29 cellular contexts compared by ENCODE assay signal in the genomic region with DNA sequence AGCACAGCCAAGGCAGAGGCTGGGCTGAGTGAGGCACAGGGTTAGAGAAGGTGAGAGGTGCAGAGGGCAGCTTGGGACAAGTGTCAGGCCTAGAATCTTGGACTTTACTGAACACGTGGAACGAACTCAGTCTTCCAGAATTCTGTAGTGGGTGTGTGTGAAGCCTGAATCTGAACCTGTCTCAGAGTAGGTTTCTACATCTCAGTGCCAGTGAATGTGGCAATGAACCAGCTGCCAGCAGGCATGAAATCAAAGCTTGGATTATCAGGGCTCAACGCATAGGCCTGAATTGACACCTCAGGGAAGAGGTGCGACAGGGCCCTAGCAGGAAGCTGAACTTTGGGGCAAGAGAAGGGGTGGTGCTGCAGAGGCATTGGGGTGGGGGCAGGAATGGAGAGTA.
DNase-seq lines count a peak whose midpoint lies in the region; ATAC-seq and TF ChIP-seq lines count a peak whose summit lies in the region.
"Had no signal": no experiment of that assay in that cellular context is flagged by ENCODE, and none has a peak within 500 bp of the region (broad histone marks: within the 10 kb centered on the region; RNA-seq: fewer than 3 reads in every experiment).

No MANE protein-coding gene starts in this region.

- H3K27ac Mint-ChIP-seq in activated CD4-positive, alpha-beta T cell treated with anti-CD3 and anti-CD28 coated beads, Interleukin-2, amount 10 ng/mL, durations not matched to agents 24 days and 14 days, result peak overlapping the region; percentile 3
- H3K27ac Mint-ChIP-seq in activated CD4-positive, alpha-beta T cell treated with anti-CD3 and anti-CD28 coated beads, Interleukin-2, amount 10 ng/mL, durations not matched to agents 7 days and 5 days, result no peak overlapping the region
- peak overlapping the region; percentile 86 for H3K27ac Mint-ChIP-seq in osteocyte (ENCODE audit: unreplicated experiment)
- H3K27ac Mint-ChIP-seq: activated CD4-positive, alpha-beta T cell treated with anti-CD3 and anti-CD28 coated beads for 36 hours; activated naive CD4-positive, alpha-beta T cell treated with anti-CD3 and anti-CD28 coated beads for 36 hours; CD8-positive, alpha-beta T cell; T-cell had no signal

- H3K4me3 Mint-ChIP-seq in activated CD4-positive, alpha-beta T cell treated with anti-CD3 and anti-CD28 coated beads, Interleukin-2, amount 10 ng/mL, durations not matched to agents 24 days and 14 days, result no peak overlapping the region
- no peak overlapping the region for H3K4me3 Mint-ChIP-seq in activated CD4-positive, alpha-beta T cell treated with anti-CD3 and anti-CD28 coated beads, Interleukin-2, amount 10 ng/mL, durations not matched to agents 7 days and 5 days
- H3K4me3 Mint-ChIP-seq in osteocyte (ENCODE audit: unreplicated experiment), result no peak overlapping the region
- H3K4me3 Mint-ChIP-seq: activated CD4-positive, alpha-beta T cell treated with anti-CD3 and anti-CD28 coated beads for 36 hours; activated naive CD4-positive, alpha-beta T cell treated with anti-CD3 and anti-CD28 coated beads for 36 hours; CD8-positive, alpha-beta T cell; HFFc6; T-cell had no signal

- peaks cover 1% of the 10 kb centered on the region for H3K36me3 Mint-ChIP-seq in activated CD4-positive, alpha-beta T cell treated with anti-CD3 and anti-CD28 coated beads, Interleukin-2, amount 10 ng/mL, durations not matched to agents 24 days and 14 days (ENCODE audit: low read depth)
- H3K36me3 Mint-ChIP-seq in activated CD4-positive, alpha-beta T cell treated with anti-CD3 and anti-CD28 coated beads, Interleukin-2, amount 10 ng/mL, durations not matched to agents 7 days and 5 days (ENCODE audit: low read depth), result no peaks in the 10 kb centered on the region
- H3K36me3 Mint-ChIP-seq in osteocyte (ENCODE audit: unreplicated experiment), result peaks cover 5% of the 10 kb centered on the region
- H3K36me3 Mint-ChIP-seq: CD8-positive, alpha-beta T cell; T-cell had no signal

- CTCF ChIA-PET in activated CD4-positive, alpha-beta T cell treated with anti-CD3 and anti-CD28 coated beads, Interleukin-2, amount 10 ng/mL, durations not matched to agents 7 days and 5 days (lab: Charles Lee), result interaction anchor here (1.1 to 3.7 kb wide), 5 partner anchors 9 to 103 kb away, joined by 3 to 24 read pairs (median 4); no protein-coding TSS in a partner anchor

- H3K4me1 ChIP-seq in cardiac muscle cell (ENCODE audit: low read depth) (peaks cover 91% of the 10 kb centered on the region), vagina (peaks cover 82% of the 10 kb centered on the region)
- H3K4me1 ChIP-seq: pancreas had no signal

- no peaks in the 10 kb centered on the region for H3K36me3 ChIP-seq in cardiac muscle cell
- H3K36me3 ChIP-seq in vagina, result no peaks in the 10 kb centered on the region
- H3K36me3 ChIP-seq: pancreas, SJCRH30 had no signal

- no peaks in the 10 kb centered on the region for H3K27me3 ChIP-seq in cardiac muscle cell
- no peaks in the 10 kb centered on the region for H3K27me3 ChIP-seq in vagina
- H3K27me3 ChIP-seq: pancreas, SJCRH30 had no signal

- peak overlapping the region; percentile 89 for H3K27ac ChIP-seq in cardiac muscle cell
- H3K27ac ChIP-seq in vagina, result peak overlapping the region; percentile 54
- H3K27ac ChIP-seq: 22Rv1, pancreas, SJCRH30 had no signal

- peaks cover 17% of the 10 kb centered on the region for H3K27me3 Mint-ChIP-seq in activated CD4-positive, alpha-beta T cell treated with anti-CD3 and anti-CD28 coated beads, Interleukin-2, amount 10 ng/mL, durations not matched to agents 24 days and 14 days
- peaks cover 18% of the 10 kb centered on the region for H3K27me3 Mint-ChIP-seq in activated CD4-positive, alpha-beta T cell treated with anti-CD3 and anti-CD28 coated beads, Interleukin-2, amount 10 ng/mL, durations not matched to agents 7 days and 5 days
- H3K27me3 Mint-ChIP-seq in osteocyte (ENCODE audit: unreplicated experiment), result no peaks in the 10 kb centered on the region

- no peak for TF ChIP-seq CTCF in cardiac muscle cell (IDR thresholded peaks at IDR 0.05; ENCODE audit: low read depth, low read length)
- no peak for TF ChIP-seq CTCF in osteocyte (IDR thresholded peaks at IDR 0.05)
- no peak for TF ChIP-seq CTCF in vagina (IDR thresholded peaks at IDR 0.05)

- POLR2A ChIA-PET in activated CD4-positive, alpha-beta T cell treated with anti-CD3 and anti-CD28 coated beads, Interleukin-2, amount 10 ng/mL, durations not matched to agents 7 days and 5 days (lab: Charles Lee), result no interaction called here

- intact Hi-C loops in activated CD4-positive, alpha-beta T cell treated with anti-CD3 and anti-CD28 coated beads, Interleukin-2, amount 10 ng/mL, durations not matched to agents 24 days and 14 days (cut with micrococcal nuclease), result loop anchor here (2.0 to 10.0 kb wide), 3 partner anchors 47 to 101 kb away; no protein-coding TSS in a partner anchor
- intact Hi-C loops in vagina (cut with DNase I), result no loop called here

- ATAC-seq in HG02870 (IDR thresholded peaks at IDR 0.05; ENCODE audit: unreplicated experiment), result no peak
- ATAC-seq: activated CD4-positive, alpha-beta T cell treated with anti-CD3 and anti-CD28 coated beads for 36 hours; CD8-positive, alpha-beta T cell; pancreas; PC-3; T-cell had no signal

- no peaks in the 10 kb centered on the region for H3K9me3 ChIP-seq in cardiac muscle cell (ENCODE audit: low read depth)
- H3K9me3 ChIP-seq in vagina, result no peaks in the 10 kb centered on the region
- H3K9me3 ChIP-seq: pancreas, SJCRH30 had no signal

- TF ChIP-seq POLR2A in vagina (IDR thresholded peaks at IDR 0.05), result no peak

- peaks cover 28% of the 10 kb centered on the region for H3K4me1 Mint-ChIP-seq in activated CD4-positive, alpha-beta T cell treated with anti-CD3 and anti-CD28 coated beads, Interleukin-2, amount 10 ng/mL, durations not matched to agents 24 days and 14 days
- H3K4me1 Mint-ChIP-seq in activated CD4-positive, alpha-beta T cell treated with anti-CD3 and anti-CD28 coated beads, Interleukin-2, amount 10 ng/mL, durations not matched to agents 7 days and 5 days, result peaks cover 39% of the 10 kb centered on the region
- peaks cover 78% of the 10 kb centered on the region for H3K4me1 Mint-ChIP-seq in osteocyte (ENCODE audit: unreplicated experiment)

- H3K4me3 ChIP-seq in cardiac muscle cell (no peak overlapping the region), vagina (no peak overlapping the region)
- H3K4me3 ChIP-seq: pancreas, SJCRH30 had no signal

- no peaks in the 10 kb centered on the region for H3K9me3 Mint-ChIP-seq in activated CD4-positive, alpha-beta T cell treated with anti-CD3 and anti-CD28 coated beads, Interleukin-2, amount 10 ng/mL, durations not matched to agents 24 days and 14 days
- no peaks in the 10 kb centered on the region for H3K9me3 Mint-ChIP-seq in activated CD4-positive, alpha-beta T cell treated with anti-CD3 and anti-CD28 coated beads, Interleukin-2, amount 10 ng/mL, durations not matched to agents 7 days and 5 days
- H3K9me3 Mint-ChIP-seq in osteocyte (ENCODE audit: unreplicated experiment), result no peaks in the 10 kb centered on the region
- H3K9me3 Mint-ChIP-seq: activated naive CD4-positive, alpha-beta T cell treated with anti-CD3 and anti-CD28 coated beads for 36 hours; CD8-positive, alpha-beta T cell; HFFc6; T-cell had no signal

- DNase-seq in activated CD4-positive, alpha-beta T cell treated with anti-CD3 and anti-CD28 coated beads, Interleukin-2, amount 10 ng/mL, durations not matched to agents 24 days and 14 days, result no peak
- DNase-seq in activated CD4-positive, alpha-beta T cell treated with anti-CD3 and anti-CD28 coated beads, Interleukin-2, amount 10 ng/mL, durations not matched to agents 7 days and 5 days, result no peak
- no peak for DNase-seq in cardiac muscle cell (ENCODE audit: low read depth in 1 of 2, low spot score in 1 of 2)
- DNase-seq in osteocyte (ENCODE audit: extremely low spot score, unreplicated experiment), result no peak
- no peak for DNase-seq in vagina (ENCODE audit: extremely low spot score in 2 of 2)
- DNase-seq in NCI-H1048 (lab: John Stamatoyannopoulos, UW), result no peak
- no peak for DNase-seq in occipital lobe (lab: John Stamatoyannopoulos, UW)
- DNase-seq: activated CD4-positive, alpha-beta T cell treated with anti-CD3 and anti-CD28 coated beads for 36 hours; activated naive CD4-positive, alpha-beta T cell treated with anti-CD3 and anti-CD28 coated beads for 36 hours; activated T-cell treated with anti-CD3 and anti-CD28 coated beads, Interleukin-2, amount 50 U/mL, for 48 hours; CD8-positive, alpha-beta T cell; cerebellar nuclear complex; DMS53; erythroblast; foreskin melanocyte; GF-D8; HFFc6; kidney; mammary epithelial cell; NCI-H1105 treated with DMSO at 0.1 percent for 48 hours; NCI-H2081; NCI-H345; pancreas; PC-3; SJCRH30; substantia nigra; T-cell had no signal
